1 cellular context compared by ENCODE assay signal in the genomic region with DNA sequence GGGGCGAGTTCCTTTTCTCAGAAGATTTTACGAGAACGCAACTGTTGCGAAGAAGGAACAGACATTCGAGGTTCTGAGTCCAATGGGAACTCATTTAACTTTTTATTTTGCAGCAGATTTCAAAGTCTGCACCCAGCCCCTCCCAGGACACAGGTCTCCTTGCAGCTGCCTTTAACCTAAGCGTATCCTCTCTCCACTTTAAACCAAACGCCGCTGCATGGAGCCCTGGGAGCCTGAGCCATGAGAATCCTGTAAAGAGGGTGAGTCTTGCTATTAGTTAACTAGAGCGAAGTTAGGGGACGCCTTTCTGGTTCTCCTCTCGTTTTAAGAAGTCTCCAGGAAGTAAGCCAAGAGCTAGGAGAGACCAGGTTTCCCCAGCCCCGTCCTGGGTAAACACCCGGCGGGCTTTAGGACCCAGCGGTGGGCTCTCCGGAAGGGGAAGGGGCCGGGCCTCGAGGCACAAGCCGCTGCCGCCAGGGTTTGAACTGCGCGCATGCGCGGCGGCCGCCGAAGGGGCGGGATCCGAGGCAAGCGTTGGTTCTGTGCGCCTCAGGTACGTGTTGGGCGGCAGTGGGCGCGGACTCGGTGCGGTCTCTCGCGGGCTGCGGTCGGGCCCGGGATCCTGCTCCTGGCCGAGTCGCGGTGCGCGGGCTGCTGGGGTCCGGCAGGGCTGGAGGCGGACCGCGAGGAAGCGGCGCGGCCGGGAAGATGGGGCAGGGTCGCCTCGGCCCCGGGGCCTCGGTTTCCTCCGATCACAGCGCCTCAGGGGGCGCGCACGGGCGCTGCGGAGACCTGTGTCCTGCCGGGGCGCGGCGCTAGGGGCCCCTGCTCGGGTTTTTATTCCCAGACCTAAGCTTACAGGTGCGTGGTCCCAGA.
TF ChIP-seq lines count a peak whose summit lies in the region.

A gene (plus strand): TSS at position 510 of the 876 bp plus-strand sequence. CDS start 7,188 bp downstream, outside the sequence.

TF ChIP-seq in HepG2, 621 proteins besides CTCF, POLR2A, EP300 and RAD21 (continued from another document and continues in another):
- TF ChIP-seq, protein P1, sequence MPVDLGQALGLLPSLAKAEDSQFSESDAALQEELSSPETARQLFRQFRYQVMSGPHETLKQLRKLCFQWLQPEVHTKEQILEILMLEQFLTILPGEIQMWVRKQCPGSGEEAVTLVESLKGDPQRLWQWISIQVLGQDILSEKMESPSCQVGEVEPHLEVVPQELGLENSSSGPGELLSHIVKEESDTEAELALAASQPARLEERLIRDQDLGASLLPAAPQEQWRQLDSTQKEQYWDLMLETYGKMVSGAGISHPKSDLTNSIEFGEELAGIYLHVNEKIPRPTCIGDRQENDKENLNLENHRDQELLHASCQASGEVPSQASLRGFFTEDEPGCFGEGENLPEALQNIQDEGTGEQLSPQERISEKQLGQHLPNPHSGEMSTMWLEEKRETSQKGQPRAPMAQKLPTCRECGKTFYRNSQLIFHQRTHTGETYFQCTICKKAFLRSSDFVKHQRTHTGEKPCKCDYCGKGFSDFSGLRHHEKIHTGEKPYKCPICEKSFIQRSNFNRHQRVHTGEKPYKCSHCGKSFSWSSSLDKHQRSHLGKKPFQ (CRISPR knock-in tag; IDR thresholded peaks at IDR 0.05; ENCODE audit: insufficient replicate concordance): no peak
- TF ChIP-seq, protein P2, sequence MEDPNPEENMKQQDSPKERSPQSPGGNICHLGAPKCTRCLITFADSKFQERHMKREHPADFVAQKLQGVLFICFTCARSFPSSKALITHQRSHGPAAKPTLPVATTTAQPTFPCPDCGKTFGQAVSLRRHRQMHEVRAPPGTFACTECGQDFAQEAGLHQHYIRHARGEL (CRISPR knock-in tag; IDR thresholded peaks at IDR 0.05): no peak
- TF ChIP-seq THYN1 (CRISPR knock-in tag; IDR thresholded peaks at IDR 0.05; ENCODE audit: borderline replicate concordance, low read depth) (no peak), ZSCAN29 (CRISPR knock-in tag; conservative IDR thresholded peaks at IDR 0.05) (peak; percentile 35; the same call in 1 of the 2 replicates), ZNF557 (CRISPR knock-in tag; IDR thresholded peaks at IDR 0.05) (no peak), DR1 (CRISPR knock-in tag; IDR thresholded peaks at IDR 0.05) (peak; percentile 65; the same call in 1 of the 2 replicates), NFATC3 (CRISPR knock-in tag; IDR thresholded peaks at IDR 0.05) (no peak), ZFY (CRISPR knock-in tag; IDR thresholded peaks at IDR 0.05) (peak; percentile 97), ZFYVE20 (CRISPR knock-in tag; IDR thresholded peaks at IDR 0.05; ENCODE audit: borderline replicate concordance, low read depth) (no peak; the same call in 1 of the 2 replicates), HCFC1 (IDR thresholded peaks at IDR 0.05; ENCODE audit: low read depth, low read length) (peak; percentile 18; the same call in 1 of the 2 replicates), KLF13 (CRISPR knock-in tag; IDR thresholded peaks at IDR 0.05) (no peak), ZNF33B (CRISPR knock-in tag; IDR thresholded peaks at IDR 0.05) (no peak), ELF4 (CRISPR knock-in tag; IDR thresholded peaks at IDR 0.05; ENCODE audit: borderline replicate concordance) (no peak), TSC22D2 (CRISPR knock-in tag; IDR thresholded peaks at IDR 0.05; ENCODE audit: borderline replicate concordance) (no peak), ZBTB38 (CRISPR knock-in tag; IDR thresholded peaks at IDR 0.05) (peak; percentile 70; the same call in 1 of the 2 replicates), ZFP1 (CRISPR knock-in tag; IDR thresholded peaks at IDR 0.05) (no peak), HMG20B (CRISPR knock-in tag; conservative IDR thresholded peaks at IDR 0.05) (no peak), ISX (CRISPR knock-in tag; conservative IDR thresholded peaks at IDR 0.05) (peak; percentile 58; the same call in 1 of the 2 replicates), GATAD1 (CRISPR knock-in tag; IDR thresholded peaks at IDR 0.05) (peak; percentile 83; the same call in 1 of the 2 replicates), KLF12 (CRISPR knock-in tag; IDR thresholded peaks at IDR 0.05; ENCODE audit: borderline replicate concordance) (peak; percentile 63; the same call in 1 of the 2 replicates), NFRKB (IDR thresholded peaks at IDR 0.05) (no peak), ZNF333 (CRISPR knock-in tag; IDR thresholded peaks at IDR 0.05; ENCODE audit: borderline replicate concordance) (no peak; the same call in 1 of the 2 replicates), ZNF550 (CRISPR knock-in tag; IDR thresholded peaks at IDR 0.05; ENCODE audit: borderline replicate concordance) (0 out of 2 replicates have a peak, but pooled peaks have one; percentile 28), ZKSCAN1 (IDR thresholded peaks at IDR 0.05; ENCODE audit: low read length) (no peak), ZNF331 (CRISPR knock-in tag; IDR thresholded peaks at IDR 0.05) (peak; percentile 80), ZNF652 (CRISPR knock-in tag; IDR thresholded peaks at IDR 0.05; ENCODE audit: borderline replicate concordance, low read depth) (peak; percentile 97), SMAD9 (CRISPR knock-in tag; IDR thresholded peaks at IDR 0.05) (no peak), AHR (CRISPR knock-in tag; IDR thresholded peaks at IDR 0.05) (peak; percentile 46; the same call in 1 of the 2 replicates), MBD4 (IDR thresholded peaks at IDR 0.05; ENCODE audit: borderline replicate concordance, low read length) (no peak), ZNF441 (CRISPR knock-in tag; IDR thresholded peaks at IDR 0.05; ENCODE audit: borderline replicate concordance) (no peak; the same call in none of the 2 replicates)
- TF ChIP-seq, protein P3, sequence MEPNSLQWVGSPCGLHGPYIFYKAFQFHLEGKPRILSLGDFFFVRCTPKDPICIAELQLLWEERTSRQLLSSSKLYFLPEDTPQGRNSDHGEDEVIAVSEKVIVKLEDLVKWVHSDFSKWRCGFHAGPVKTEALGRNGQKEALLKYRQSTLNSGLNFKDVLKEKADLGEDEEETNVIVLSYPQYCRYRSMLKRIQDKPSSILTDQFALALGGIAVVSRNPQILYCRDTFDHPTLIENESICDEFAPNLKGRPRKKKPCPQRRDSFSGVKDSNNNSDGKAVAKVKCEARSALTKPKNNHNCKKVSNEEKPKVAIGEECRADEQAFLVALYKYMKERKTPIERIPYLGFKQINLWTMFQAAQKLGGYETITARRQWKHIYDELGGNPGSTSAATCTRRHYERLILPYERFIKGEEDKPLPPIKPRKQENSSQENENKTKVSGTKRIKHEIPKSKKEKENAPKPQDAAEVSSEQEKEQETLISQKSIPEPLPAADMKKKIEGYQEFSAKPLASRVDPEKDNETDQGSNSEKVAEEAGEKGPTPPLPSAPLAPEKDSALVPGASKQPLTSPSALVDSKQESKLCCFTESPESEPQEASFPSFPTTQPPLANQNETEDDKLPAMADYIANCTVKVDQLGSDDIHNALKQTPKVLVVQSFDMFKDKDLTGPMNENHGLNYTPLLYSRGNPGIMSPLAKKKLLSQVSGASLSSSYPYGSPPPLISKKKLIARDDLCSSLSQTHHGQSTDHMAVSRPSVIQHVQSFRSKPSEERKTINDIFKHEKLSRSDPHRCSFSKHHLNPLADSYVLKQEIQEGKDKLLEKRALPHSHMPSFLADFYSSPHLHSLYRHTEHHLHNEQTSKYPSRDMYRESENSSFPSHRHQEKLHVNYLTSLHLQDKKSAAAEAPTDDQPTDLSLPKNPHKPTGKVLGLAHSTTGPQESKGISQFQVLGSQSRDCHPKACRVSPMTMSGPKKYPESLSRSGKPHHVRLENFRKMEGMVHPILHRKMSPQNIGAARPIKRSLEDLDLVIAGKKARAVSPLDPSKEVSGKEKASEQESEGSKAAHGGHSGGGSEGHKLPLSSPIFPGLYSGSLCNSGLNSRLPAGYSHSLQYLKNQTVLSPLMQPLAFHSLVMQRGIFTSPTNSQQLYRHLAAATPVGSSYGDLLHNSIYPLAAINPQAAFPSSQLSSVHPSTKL (CRISPR knock-in tag; IDR thresholded peaks at IDR 0.05): peak; percentile 4; the same call in 1 of the 2 replicates
- TF ChIP-seq, protein P4, sequence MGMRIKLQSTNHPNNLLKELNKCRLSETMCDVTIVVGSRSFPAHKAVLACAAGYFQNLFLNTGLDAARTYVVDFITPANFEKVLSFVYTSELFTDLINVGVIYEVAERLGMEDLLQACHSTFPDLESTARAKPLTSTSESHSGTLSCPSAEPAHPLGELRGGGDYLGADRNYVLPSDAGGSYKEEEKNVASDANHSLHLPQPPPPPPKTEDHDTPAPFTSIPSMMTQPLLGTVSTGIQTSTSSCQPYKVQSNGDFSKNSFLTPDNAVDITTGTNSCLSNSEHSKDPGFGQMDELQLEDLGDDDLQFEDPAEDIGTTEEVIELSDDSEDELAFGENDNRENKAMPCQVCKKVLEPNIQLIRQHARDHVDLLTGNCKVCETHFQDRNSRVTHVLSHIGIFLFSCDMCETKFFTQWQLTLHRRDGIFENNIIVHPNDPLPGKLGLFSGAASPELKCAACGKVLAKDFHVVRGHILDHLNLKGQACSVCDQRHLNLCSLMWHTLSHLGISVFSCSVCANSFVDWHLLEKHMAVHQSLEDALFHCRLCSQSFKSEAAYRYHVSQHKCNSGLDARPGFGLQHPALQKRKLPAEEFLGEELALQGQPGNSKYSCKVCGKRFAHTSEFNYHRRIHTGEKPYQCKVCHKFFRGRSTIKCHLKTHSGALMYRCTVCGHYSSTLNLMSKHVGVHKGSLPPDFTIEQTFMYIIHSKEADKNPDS (CRISPR knock-in tag; IDR thresholded peaks at IDR 0.05): no peak
- TF ChIP-seq, protein P5, sequence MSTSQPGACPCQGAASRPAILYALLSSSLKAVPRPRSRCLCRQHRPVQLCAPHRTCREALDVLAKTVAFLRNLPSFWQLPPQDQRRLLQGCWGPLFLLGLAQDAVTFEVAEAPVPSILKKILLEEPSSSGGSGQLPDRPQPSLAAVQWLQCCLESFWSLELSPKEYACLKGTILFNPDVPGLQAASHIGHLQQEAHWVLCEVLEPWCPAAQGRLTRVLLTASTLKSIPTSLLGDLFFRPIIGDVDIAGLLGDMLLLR (CRISPR knock-in tag; IDR thresholded peaks at IDR 0.05): peak; percentile 25; the same call in 1 of the 2 replicates
- TF ChIP-seq, protein P6, sequence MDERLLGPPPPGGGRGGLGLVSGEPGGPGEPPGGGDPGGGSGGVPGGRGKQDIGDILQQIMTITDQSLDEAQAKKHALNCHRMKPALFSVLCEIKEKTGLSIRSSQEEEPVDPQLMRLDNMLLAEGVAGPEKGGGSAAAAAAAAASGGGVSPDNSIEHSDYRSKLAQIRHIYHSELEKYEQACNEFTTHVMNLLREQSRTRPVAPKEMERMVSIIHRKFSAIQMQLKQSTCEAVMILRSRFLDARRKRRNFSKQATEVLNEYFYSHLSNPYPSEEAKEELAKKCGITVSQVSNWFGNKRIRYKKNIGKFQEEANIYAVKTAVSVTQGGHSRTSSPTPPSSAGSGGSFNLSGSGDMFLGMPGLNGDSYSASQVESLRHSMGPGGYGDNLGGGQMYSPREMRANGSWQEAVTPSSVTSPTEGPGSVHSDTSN (CRISPR knock-in tag; IDR thresholded peaks at IDR 0.05): no peak
- TF ChIP-seq, protein P7, sequence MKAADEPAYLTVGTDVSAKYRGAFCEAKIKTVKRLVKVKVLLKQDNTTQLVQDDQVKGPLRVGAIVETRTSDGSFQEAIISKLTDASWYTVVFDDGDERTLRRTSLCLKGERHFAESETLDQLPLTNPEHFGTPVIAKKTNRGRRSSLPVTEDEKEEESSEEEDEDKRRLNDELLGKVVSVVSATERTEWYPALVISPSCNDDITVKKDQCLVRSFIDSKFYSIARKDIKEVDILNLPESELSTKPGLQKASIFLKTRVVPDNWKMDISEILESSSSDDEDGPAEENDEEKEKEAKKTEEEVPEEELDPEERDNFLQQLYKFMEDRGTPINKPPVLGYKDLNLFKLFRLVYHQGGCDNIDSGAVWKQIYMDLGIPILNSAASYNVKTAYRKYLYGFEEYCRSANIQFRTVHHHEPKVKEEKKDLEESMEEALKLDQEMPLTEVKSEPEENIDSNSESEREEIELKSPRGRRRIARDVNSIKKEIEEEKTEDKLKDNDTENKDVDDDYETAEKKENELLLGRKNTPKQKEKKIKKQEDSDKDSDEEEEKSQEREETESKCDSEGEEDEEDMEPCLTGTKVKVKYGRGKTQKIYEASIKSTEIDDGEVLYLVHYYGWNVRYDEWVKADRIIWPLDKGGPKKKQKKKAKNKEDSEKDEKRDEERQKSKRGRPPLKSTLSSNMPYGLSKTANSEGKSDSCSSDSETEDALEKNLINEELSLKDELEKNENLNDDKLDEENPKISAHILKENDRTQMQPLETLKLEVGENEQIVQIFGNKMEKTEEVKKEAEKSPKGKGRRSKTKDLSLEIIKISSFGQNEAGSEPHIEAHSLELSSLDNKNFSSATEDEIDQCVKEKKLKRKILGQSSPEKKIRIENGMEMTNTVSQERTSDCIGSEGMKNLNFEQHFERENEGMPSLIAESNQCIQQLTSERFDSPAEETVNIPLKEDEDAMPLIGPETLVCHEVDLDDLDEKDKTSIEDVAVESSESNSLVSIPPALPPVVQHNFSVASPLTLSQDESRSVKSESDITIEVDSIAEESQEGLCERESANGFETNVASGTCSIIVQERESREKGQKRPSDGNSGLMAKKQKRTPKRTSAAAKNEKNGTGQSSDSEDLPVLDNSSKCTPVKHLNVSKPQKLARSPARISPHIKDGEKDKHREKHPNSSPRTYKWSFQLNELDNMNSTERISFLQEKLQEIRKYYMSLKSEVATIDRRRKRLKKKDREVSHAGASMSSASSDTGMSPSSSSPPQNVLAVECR (CRISPR knock-in tag; IDR thresholded peaks at IDR 0.05; ENCODE audit: borderline replicate concordance): peak; percentile 90
- TF ChIP-seq, protein P8, sequence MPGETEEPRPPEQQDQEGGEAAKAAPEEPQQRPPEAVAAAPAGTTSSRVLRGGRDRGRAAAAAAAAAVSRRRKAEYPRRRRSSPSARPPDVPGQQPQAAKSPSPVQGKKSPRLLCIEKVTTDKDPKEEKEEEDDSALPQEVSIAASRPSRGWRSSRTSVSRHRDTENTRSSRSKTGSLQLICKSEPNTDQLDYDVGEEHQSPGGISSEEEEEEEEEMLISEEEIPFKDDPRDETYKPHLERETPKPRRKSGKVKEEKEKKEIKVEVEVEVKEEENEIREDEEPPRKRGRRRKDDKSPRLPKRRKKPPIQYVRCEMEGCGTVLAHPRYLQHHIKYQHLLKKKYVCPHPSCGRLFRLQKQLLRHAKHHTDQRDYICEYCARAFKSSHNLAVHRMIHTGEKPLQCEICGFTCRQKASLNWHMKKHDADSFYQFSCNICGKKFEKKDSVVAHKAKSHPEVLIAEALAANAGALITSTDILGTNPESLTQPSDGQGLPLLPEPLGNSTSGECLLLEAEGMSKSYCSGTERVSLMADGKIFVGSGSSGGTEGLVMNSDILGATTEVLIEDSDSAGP (CRISPR knock-in tag; IDR thresholded peaks at IDR 0.05; ENCODE audit: borderline replicate concordance): peak; percentile 89; the same call in 1 of the 2 replicates
- TF ChIP-seq, protein P9, sequence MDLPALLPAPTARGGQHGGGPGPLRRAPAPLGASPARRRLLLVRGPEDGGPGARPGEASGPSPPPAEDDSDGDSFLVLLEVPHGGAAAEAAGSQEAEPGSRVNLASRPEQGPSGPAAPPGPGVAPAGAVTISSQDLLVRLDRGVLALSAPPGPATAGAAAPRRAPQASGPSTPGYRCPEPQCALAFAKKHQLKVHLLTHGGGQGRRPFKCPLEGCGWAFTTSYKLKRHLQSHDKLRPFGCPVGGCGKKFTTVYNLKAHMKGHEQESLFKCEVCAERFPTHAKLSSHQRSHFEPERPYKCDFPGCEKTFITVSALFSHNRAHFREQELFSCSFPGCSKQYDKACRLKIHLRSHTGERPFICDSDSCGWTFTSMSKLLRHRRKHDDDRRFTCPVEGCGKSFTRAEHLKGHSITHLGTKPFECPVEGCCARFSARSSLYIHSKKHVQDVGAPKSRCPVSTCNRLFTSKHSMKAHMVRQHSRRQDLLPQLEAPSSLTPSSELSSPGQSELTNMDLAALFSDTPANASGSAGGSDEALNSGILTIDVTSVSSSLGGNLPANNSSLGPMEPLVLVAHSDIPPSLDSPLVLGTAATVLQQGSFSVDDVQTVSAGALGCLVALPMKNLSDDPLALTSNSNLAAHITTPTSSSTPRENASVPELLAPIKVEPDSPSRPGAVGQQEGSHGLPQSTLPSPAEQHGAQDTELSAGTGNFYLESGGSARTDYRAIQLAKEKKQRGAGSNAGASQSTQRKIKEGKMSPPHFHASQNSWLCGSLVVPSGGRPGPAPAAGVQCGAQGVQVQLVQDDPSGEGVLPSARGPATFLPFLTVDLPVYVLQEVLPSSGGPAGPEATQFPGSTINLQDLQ (CRISPR knock-in tag; IDR thresholded peaks at IDR 0.05): 0 out of 2 replicates have a peak, but pooled peaks have one; percentile 33
